ENCODE assay signal across 16 cellular contexts in genomic region chr5:154466671-154467070, GRCh38. TPM values are rescaled to one million over a fixed set of nuclear protein-coding genes. Genes with fewer than 3 reads are reported as not detected.
DNase-seq lines count a peak whose midpoint lies in the region; ATAC-seq lines count a peak whose summit lies in the region.
"Had no signal": no experiment of that assay in that cellular context is flagged by ENCODE, and none has a peak within 500 bp of the region (broad histone marks: within the 10 kb centered on the region; RNA-seq: fewer than 3 reads in every experiment).

No MANE protein-coding gene starts in this region.

- H3K4me1 ChIP-seq in mesendoderm (ENCODE audit: control insufficient read depth, low read depth, low read length): no peaks in the 10 kb centered on the region

- DNase-seq in ELR (ENCODE audit: low read depth): peak; percentile 36
- DNase-seq in HT1080 (ENCODE audit: low read depth): peak; percentile 24
- peak; percentile 50 for DNase-seq in amniotic epithelial cell (ENCODE audit: low read depth)
- DNase-seq in mesendoderm: peak; percentile 5
- no peak for DNase-seq in left cardiac atrium
- DNase-seq in GOT3 (lab: John Stamatoyannopoulos, UW): no peak
- DNase-seq: BE2C; CD4-positive, alpha-beta memory T cell; DND-41; KBM-7 had no signal

- no peak for ATAC-seq in GM19351 (IDR thresholded peaks at IDR 0.05; ENCODE audit: unreplicated experiment)
- no peak for ATAC-seq in left cardiac atrium

- intact Hi-C loops in left cardiac atrium (cut with DNase I): loop anchor here (1.0 to 5.0 kb wide), 2 partner anchors 141 to 144 kb away; no protein-coding TSS in a partner anchor

- no peak overlapping the region for H4K8ac ChIP-seq in mesendoderm (ENCODE audit: low read depth, low read length)

- H3K4me3 ChIP-seq in mesendoderm (ENCODE audit: low read length): no peak overlapping the region
- H3K4me3 ChIP-seq: A549, HAP-1 had no signal

- no peak overlapping the region for H2BK15ac ChIP-seq in mesendoderm (replicated peaks; ENCODE audit: low read depth)

- H2BK120ac ChIP-seq in mesendoderm (ENCODE audit: low read depth, low read length): no peak overlapping the region

- no peak overlapping the region for H4K5ac ChIP-seq in mesendoderm (ENCODE audit: low read length)

- H3K56ac ChIP-seq in mesendoderm (ENCODE audit: low read length): no peak overlapping the region

- H3K9ac ChIP-seq in mesendoderm (ENCODE audit: low read length): no peak overlapping the region

- H3K4me2 ChIP-seq in mesendoderm (ENCODE audit: low read length): no peak overlapping the region
- H3K4me2 ChIP-seq: A549 had no signal

- no peak overlapping the region for H2BK5ac ChIP-seq in mesendoderm (ENCODE audit: low read length)

- no peak overlapping the region for H2AK5ac ChIP-seq in mesendoderm (ENCODE audit: low read length)

- peaks cover 16% of the 10 kb centered on the region for H3K27me3 ChIP-seq in mesendoderm (ENCODE audit: insufficient read depth, low read length, poor library complexity)
- H3K27me3 ChIP-seq: BE2C had no signal

- WGBS in mesendoderm (ENCODE audit: extremely low coverage, insufficient coverage, low lambda C conversion rate): no CpG with 5 or more reads among the region's 5 CpGs

- H3K27ac ChIP-seq in mesendoderm (ENCODE audit: low read depth, low read length): no peak overlapping the region
- H3K27ac ChIP-seq: A549, C4-2B had no signal

- H3K36me3 ChIP-seq in mesendoderm (ENCODE audit: control insufficient read depth, insufficient read depth, low read length): no peaks in the 10 kb centered on the region
- H3K36me3 ChIP-seq: HAP-1 had no signal

- no peak overlapping the region for H3K23ac ChIP-seq in mesendoderm (ENCODE audit: low read length)

- H3K79me2 ChIP-seq in mesendoderm (ENCODE audit: control insufficient read depth, insufficient read depth, low read length): no peaks in the 10 kb centered on the region

- no peak overlapping the region for H3K4ac ChIP-seq in mesendoderm (ENCODE audit: low read depth, low read length)

- no peak overlapping the region for H3K18ac ChIP-seq in mesendoderm (ENCODE audit: low read length)

- H3K79me1 ChIP-seq in mesendoderm (ENCODE audit: low read length): no peaks in the 10 kb centered on the region

RNA-seq across cellular contexts. Expression of gene HAND1, which starts 11.4 kb away (rescaled TPM):
- total RNA-seq in HT1080 (2014; rRNA removed; shearing (Covaris generic)): not detected in 2 replicates
- not detected in 2 replicates for polyA plus RNA-seq in HT1080 (2015; cell fraction: cytosol; rRNA removed)
- polyA plus RNA-seq in HT1080 (2015; cell fraction: nucleus; rRNA removed): not detected in 2 replicates
- 0.94 TPM for polyA plus RNA-seq in mesendoderm (2013, experiment 1 of 2)
- 0.81 TPM for polyA plus RNA-seq in mesendoderm (2013, experiment 2 of 2)
- total RNA-seq in left cardiac atrium: 1 to 10 TPM; 4.7 to 5.2 TPM
- total RNA-seq: CD4-positive, alpha-beta memory T cell; H1 had no signal
- polyA plus RNA-seq: AG04450; CD4-positive, alpha-beta memory T cell had no signal

RNA-seq across cellular contexts. Expression of gene SAP30L, which starts 20.9 kb away (rescaled TPM):
- 40.4 and 49.5 TPM in 2 replicates for total RNA-seq in HT1080 (2014; rRNA removed; shearing (Covaris generic))
- 10.4 and 12.1 TPM in 2 replicates for polyA plus RNA-seq in HT1080 (2015; cell fraction: cytosol; rRNA removed)
- 22.1 and 22.9 TPM in 2 replicates for polyA plus RNA-seq in HT1080 (2015; cell fraction: nucleus; rRNA removed)
- 39.5 TPM for polyA plus RNA-seq in mesendoderm (2013, experiment 1 of 2)
- polyA plus RNA-seq in mesendoderm (2013, experiment 2 of 2): 35.2 TPM
- 10 to 100 TPM; 32.1 to 33.8 TPM for total RNA-seq in left cardiac atrium

Comparison
In these comparisons a context has a peak if more than half of its experiments do, and no peak if none do; other contexts are left out.
1. DNase-seq: peak in ELR (single experiment), HT1080 (single experiment), amniotic epithelial cell (single experiment) and mesendoderm (single experiment); none in left cardiac atrium (single experiment) and GOT3 (single experiment).